In the genomic region with DNA sequence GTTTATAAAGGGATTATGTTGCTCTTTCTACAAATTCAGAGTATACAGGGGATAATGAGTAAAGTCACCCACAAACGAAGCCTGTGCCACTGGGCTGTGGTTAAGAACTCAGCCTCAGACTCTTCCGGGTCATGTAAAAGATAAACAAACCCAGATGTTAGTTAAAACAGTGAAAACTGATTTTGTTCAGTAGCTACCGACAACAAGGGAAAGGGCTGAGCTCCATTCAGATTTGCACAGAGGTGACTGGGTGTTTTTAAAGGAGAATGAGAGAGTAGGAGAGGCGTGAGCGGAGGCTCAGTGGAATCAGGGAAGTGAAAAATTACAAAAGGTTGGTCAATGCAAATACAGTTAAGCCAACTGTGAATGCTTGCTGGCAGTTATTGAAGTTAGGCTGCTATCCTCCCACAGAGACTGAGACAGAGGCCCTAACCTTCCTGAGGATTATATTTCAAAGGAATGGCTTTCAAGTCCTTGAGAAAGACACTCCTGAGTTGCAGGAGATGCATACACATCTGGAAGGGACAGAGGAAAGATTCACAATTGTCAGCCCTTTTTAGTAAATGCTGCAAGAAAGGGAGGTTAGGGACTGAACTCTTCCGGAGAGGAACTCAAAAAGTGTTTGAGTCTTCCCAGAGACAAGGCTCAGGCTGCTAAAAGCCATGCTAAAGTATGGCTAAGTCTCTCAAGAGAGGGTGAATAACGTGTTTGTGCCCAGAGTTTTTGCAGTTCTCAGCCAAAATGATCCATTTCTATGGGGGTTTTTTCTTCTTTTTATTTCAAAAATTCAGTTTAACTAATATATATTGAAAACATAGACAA, we compare ENCODE assay signal across 8 cellular contexts. TPM values are rescaled to one million over a fixed set of nuclear protein-coding genes. Genes with fewer than 3 reads are reported as not detected.
DNase-seq lines count a peak whose midpoint lies in the region; ATAC-seq lines count a peak whose summit lies in the region.

No MANE protein-coding gene starts in this region.

- DNase-seq in H7 (peak; percentile 25), Kasumi-1 (lab: John Stamatoyannopoulos, UW) (peak; percentile 74 to 80), amniotic epithelial cell (ENCODE audit: low read depth) (peak; percentile 27), GDM1 (lab: John Stamatoyannopoulos, UW) (no peak)
- no peak for DNase-seq in stimulated activated CD4-positive, alpha-beta T cell treated with anti-CD3 and anti-CD28 coated beads, Interleukin-15, amount 100 ng/mL, for 24 hours

- no peaks in the 10 kb centered on the region for H3K27me3 ChIP-seq in H7 (ENCODE audit: control insufficient read depth, insufficient read depth, low read length)
- H3K27me3 ChIP-seq in neuron (ENCODE audit: insufficient read depth, low read length): no peaks in the 10 kb centered on the region

- peaks cover 3% of the 10 kb centered on the region for H3K4me1 ChIP-seq in neuron (ENCODE audit: insufficient read depth, low read length)

- ATAC-seq in GM18519 (IDR thresholded peaks at IDR 0.05; ENCODE audit: low FRiP score, unreplicated experiment): peak; percentile 92
- no peak for ATAC-seq in activated CD4-positive, CD25-positive, alpha-beta regulatory T cell treated with anti-CD3 and anti-CD28 coated beads, Interleukin-2, amount 50 U/mL, for 24 hours

- H3K36me3 ChIP-seq in H7 (replicated peaks; ENCODE audit: control insufficient read depth, insufficient read depth, low read length) (no peaks in the 10 kb centered on the region), neuron (ENCODE audit: insufficient read depth, low read length) (no peaks in the 10 kb centered on the region)

- H3K9me3 ChIP-seq in neuron (ENCODE audit: low read length): no peaks in the 10 kb centered on the region

- H2AFZ ChIP-seq in neuron (ENCODE audit: low read depth, low read length): peak overlapping the region; percentile 24

- no peak overlapping the region for H3K4me3 ChIP-seq in H7 (ENCODE audit: insufficient read depth, low read depth, low read length)
- H3K4me3 ChIP-seq in neuron (ENCODE audit: low read length): no peak overlapping the region

RNA-seq across cellular contexts. Expression of gene SAMD13, which starts 29.8 kb away (rescaled TPM):
- 2.1 and 3.1 TPM in 2 replicates for total RNA-seq in H7 (2014; rRNA removed; shearing (Covaris generic))

Comparison
In these comparisons a context has a peak if more than half of its experiments do, and no peak if none do; other contexts are left out.
1. DNase-seq: peak in H7 (single experiment), Kasumi-1 (2 of 2) and amniotic epithelial cell (single experiment); none in stimulated activated CD4-positive, alpha-beta T cell treated with anti-CD3 and anti-CD28 coated beads, Interleukin-15, amount 100 ng/mL, for 24 hours (single experiment) and GDM1 (single experiment).